1 cellular context compared by ENCODE assay signal in the genomic region with DNA sequence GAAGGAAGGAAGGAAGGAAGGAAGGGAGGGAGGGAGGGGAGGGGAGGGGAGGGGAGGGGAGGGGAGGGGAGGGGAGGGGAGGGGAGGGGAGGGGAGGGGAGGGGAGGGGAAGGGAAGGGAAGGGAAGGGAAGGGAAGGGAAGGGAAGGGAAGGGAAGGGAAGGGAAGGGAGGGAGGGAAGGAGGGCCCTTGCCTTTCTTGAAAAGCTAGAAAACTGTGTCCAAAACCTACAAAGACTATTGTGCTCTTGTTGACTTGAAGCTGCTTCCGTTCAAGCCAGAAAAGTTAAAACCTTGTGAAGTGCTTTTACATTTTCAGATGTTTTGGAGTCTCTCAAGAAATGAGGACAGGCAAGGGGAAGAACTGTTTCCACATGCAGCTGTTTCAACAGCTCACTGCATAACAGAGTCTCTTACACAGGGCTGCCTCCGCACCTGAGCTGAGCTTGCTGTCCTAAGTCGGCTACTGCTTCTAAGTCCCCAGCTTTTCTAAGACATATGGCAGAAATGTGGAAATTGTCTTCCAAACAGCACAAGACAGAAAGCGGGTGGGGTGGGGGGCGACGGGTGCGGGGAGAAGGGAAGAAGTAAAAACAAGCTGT.
TF ChIP-seq lines count a peak whose summit lies in the region.

No MANE protein-coding gene starts in this region.

TF ChIP-seq in HepG2, 621 proteins besides CTCF, POLR2A, EP300 and RAD21:
- TF ChIP-seq ZNF510 (CRISPR knock-in tag; IDR thresholded peaks at IDR 0.05; ENCODE audit: low read depth) (no peak), PCBP1 (IDR thresholded peaks at IDR 0.05; ENCODE audit: borderline replicate concordance, low read depth, low read length) (peak; percentile 94), ZNF101 (CRISPR knock-in tag; IDR thresholded peaks at IDR 0.05; ENCODE audit: borderline replicate concordance, low read depth) (no peak), HMG20B (CRISPR knock-in tag; conservative IDR thresholded peaks at IDR 0.05) (no peak), ZNF432 (CRISPR knock-in tag; IDR thresholded peaks at IDR 0.05; ENCODE audit: borderline replicate concordance) (no peak), HMG20A (CRISPR knock-in tag; IDR thresholded peaks at IDR 0.05; ENCODE audit: borderline replicate concordance) (no peak), ZNF775 (CRISPR knock-in tag; IDR thresholded peaks at IDR 0.05; ENCODE audit: borderline replicate concordance) (no peak), MIER2 (CRISPR knock-in tag; IDR thresholded peaks at IDR 0.05) (no peak), TMF1 (CRISPR knock-in tag; IDR thresholded peaks at IDR 0.05; ENCODE audit: low read depth) (no peak), HOXA7 (CRISPR knock-in tag; IDR thresholded peaks at IDR 0.05) (no peak), HNRNPK (IDR thresholded peaks at IDR 0.05; ENCODE audit: low read depth, low read length, poor library complexity, severe bottlenecking) (peak; percentile 100), ZNF7 (CRISPR knock-in tag; IDR thresholded peaks at IDR 0.05) (no peak), REL (CRISPR knock-in tag; conservative IDR thresholded peaks at IDR 0.05) (no peak), PCBP2 (optimal IDR thresholded peaks at IDR 0.05; ENCODE audit: low read depth, low read length, poor library complexity, severe bottlenecking) (peak; percentile 91), ZNF781 (CRISPR knock-in tag; IDR thresholded peaks at IDR 0.05; ENCODE audit: borderline replicate concordance, not compliant biosample characterization) (no peak), NBN (conservative IDR thresholded peaks at IDR 0.05) (no peak), ZNF260 (CRISPR knock-in tag; IDR thresholded peaks at IDR 0.05; ENCODE audit: borderline replicate concordance, low read depth) (no peak), ZFP62 (CRISPR knock-in tag; IDR thresholded peaks at IDR 0.05) (no peak), POGZ (CRISPR knock-in tag; IDR thresholded peaks at IDR 0.05) (no peak), ZNF24 (IDR thresholded peaks at IDR 0.05) (no peak), ZKSCAN8 (CRISPR knock-in tag; IDR thresholded peaks at IDR 0.05; ENCODE audit: borderline replicate concordance) (no peak)
- TF ChIP-seq, protein P1, sequence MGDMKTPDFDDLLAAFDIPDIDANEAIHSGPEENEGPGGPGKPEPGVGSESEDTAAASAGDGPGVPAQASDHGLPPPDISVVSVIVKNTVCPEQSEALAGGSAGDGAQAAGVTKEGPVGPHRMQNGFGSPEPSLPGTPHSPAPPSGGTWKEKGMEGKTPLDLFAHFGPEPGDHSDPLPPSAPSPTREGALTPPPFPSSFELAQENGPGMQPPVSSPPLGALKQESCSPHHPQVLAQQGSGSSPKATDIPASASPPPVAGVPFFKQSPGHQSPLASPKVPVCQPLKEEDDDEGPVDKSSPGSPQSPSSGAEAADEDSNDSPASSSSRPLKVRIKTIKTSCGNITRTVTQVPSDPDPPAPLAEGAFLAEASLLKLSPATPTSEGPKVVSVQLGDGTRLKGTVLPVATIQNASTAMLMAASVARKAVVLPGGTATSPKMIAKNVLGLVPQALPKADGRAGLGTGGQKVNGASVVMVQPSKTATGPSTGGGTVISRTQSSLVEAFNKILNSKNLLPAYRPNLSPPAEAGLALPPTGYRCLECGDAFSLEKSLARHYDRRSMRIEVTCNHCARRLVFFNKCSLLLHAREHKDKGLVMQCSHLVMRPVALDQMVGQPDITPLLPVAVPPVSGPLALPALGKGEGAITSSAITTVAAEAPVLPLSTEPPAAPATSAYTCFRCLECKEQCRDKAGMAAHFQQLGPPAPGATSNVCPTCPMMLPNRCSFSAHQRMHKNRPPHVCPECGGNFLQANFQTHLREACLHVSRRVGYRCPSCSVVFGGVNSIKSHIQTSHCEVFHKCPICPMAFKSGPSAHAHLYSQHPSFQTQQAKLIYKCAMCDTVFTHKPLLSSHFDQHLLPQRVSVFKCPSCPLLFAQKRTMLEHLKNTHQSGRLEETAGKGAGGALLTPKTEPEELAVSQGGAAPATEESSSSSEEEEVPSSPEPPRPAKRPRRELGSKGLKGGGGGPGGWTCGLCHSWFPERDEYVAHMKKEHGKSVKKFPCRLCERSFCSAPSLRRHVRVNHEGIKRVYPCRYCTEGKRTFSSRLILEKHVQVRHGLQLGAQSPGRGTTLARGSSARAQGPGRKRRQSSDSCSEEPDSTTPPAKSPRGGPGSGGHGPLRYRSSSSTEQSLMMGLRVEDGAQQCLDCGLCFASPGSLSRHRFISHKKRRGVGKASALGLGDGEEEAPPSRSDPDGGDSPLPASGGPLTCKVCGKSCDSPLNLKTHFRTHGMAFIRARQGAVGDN (CRISPR knock-in tag; IDR thresholded peaks at IDR 0.05) = no peak
- TF ChIP-seq, protein P2, sequence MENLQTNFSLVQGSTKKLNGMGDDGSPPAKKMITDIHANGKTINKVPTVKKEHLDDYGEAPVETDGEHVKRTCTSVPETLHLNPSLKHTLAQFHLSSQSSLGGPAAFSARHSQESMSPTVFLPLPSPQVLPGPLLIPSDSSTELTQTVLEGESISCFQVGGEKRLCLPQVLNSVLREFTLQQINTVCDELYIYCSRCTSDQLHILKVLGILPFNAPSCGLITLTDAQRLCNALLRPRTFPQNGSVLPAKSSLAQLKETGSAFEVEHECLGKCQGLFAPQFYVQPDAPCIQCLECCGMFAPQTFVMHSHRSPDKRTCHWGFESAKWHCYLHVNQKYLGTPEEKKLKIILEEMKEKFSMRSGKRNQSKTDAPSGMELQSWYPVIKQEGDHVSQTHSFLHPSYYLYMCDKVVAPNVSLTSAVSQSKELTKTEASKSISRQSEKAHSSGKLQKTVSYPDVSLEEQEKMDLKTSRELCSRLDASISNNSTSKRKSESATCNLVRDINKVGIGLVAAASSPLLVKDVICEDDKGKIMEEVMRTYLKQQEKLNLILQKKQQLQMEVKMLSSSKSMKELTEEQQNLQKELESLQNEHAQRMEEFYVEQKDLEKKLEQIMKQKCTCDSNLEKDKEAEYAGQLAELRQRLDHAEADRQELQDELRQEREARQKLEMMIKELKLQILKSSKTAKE (CRISPR knock-in tag; IDR thresholded peaks at IDR 0.05; ENCODE audit: borderline replicate concordance) = no peak
- TF ChIP-seq, protein P3, sequence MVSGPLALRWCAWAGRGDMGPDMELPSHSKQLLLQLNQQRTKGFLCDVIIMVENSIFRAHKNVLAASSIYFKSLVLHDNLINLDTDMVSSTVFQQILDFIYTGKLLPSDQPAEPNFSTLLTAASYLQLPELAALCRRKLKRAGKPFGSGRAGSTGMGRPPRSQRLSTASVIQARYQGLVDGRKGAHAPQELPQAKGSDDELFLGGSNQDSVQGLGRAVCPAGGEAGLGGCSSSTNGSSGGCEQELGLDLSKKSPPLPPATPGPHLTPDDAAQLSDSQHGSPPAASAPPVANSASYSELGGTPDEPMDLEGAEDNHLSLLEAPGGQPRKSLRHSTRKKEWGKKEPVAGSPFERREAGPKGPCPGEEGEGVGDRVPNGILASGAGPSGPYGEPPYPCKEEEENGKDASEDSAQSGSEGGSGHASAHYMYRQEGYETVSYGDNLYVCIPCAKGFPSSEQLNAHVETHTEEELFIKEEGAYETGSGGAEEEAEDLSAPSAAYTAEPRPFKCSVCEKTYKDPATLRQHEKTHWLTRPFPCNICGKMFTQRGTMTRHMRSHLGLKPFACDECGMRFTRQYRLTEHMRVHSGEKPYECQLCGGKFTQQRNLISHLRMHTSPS (CRISPR knock-in tag; IDR thresholded peaks at IDR 0.05; ENCODE audit: low read depth) = no peak
- TF ChIP-seq, protein P4, sequence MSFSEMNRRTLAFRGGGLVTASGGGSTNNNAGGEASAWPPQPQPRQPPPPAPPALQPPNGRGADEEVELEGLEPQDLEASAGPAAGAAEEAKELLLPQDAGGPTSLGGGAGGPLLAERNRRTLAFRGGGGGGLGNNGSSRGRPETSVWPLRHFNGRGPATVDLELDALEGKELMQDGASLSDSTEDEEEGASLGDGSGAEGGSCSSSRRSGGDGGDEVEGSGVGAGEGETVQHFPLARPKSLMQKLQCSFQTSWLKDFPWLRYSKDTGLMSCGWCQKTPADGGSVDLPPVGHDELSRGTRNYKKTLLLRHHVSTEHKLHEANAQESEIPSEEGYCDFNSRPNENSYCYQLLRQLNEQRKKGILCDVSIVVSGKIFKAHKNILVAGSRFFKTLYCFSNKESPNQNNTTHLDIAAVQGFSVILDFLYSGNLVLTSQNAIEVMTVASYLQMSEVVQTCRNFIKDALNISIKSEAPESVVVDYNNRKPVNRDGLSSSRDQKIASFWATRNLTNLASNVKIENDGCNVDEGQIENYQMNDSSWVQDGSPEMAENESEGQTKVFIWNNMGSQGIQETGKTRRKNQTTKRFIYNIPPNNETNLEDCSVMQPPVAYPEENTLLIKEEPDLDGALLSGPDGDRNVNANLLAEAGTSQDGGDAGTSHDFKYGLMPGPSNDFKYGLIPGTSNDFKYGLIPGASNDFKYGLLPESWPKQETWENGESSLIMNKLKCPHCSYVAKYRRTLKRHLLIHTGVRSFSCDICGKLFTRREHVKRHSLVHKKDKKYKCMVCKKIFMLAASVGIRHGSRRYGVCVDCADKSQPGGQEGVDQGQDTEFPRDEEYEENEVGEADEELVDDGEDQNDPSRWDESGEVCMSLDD (CRISPR knock-in tag; IDR thresholded peaks at IDR 0.05; ENCODE audit: borderline replicate concordance) = no peak
